Comparison of ENCODE assay signal across 7 cellular contexts in the genomic region with DNA sequence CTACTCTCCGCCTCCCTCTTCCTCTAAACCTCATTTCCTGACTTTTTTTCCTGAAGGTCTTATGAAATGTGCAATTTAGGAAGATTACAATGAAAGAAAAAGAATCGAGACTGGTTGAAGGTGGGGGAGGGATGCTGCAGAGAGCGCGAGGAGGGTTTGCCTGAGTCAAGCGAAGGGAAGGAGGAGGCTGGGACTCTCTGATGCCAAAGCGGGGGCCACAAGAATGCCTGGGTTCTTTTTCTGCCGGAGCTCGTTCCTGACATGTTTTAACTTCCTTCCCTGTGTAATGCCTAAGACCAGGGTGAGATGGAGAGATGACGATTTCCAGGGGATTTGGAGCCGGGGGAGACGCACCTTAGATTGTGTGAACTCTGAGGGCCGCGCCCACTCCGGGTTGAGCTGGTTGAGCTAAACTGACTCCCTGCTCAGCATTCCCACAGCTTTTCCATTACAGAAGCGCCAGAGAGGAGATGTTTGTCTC.
A peak's percentile ranks its signal among the peaks of the same experiment; 100 is the strongest.
DNase-seq lines count a peak whose midpoint lies in the region; ATAC-seq and TF ChIP-seq lines count a peak whose summit lies in the region.

No MANE protein-coding gene starts in this region.

- peak overlapping the region; percentile 81 for H3K4me2 ChIP-seq in fibroblast of lung (ENCODE audit: extremely low read depth, insufficient read depth, low read length)

- peaks cover 14% of the 10 kb centered on the region for H3K4me1 Mint-ChIP-seq in type B pancreatic cell (ENCODE audit: unreplicated experiment)

- H3K4me3 Mint-ChIP-seq in type B pancreatic cell = peak overlapping the region; percentile 80

- H3K27me3 Mint-ChIP-seq in type B pancreatic cell = peaks cover 8% of the 10 kb centered on the region

- no peak for ATAC-seq in GM19395 (IDR thresholded peaks at IDR 0.05; ENCODE audit: unreplicated experiment)

- H4K20me1 ChIP-seq in fibroblast of lung (ENCODE audit: control insufficient read depth, extremely low read depth, insufficient read depth, low read length) = no peaks in the 10 kb centered on the region

- H3K27me3 ChIP-seq in NT2/D1 (ENCODE audit: insufficient read depth, insufficient read length) = peaks cover 33% of the 10 kb centered on the region
- H3K27me3 ChIP-seq in fibroblast of lung (ENCODE audit: control insufficient read depth, insufficient read depth, low read length) = no peaks in the 10 kb centered on the region
- no peaks in the 10 kb centered on the region for H3K27me3 ChIP-seq in muscle layer of duodenum (ENCODE audit: low read depth, low read length)

- H3K9ac ChIP-seq in NT2/D1 (ENCODE audit: insufficient read length, low read depth) (peak overlapping the region; percentile 28), fibroblast of lung (ENCODE audit: insufficient read depth, low read length) (no peak overlapping the region)

- peaks cover 8% of the 10 kb centered on the region for H3K9me3 Mint-ChIP-seq in type B pancreatic cell

- H3K4me3 ChIP-seq in NT2/D1 (ENCODE audit: insufficient read length, low read depth) (peak overlapping the region; percentile 50), fibroblast of lung (replicated peaks in 1 of 4; ENCODE audit: control extremely low read depth in 1 of 4, insufficient read depth in 1 of 4, low read depth in 3 of 4, low read length in 4 of 4) (peak overlapping the region in 2 of 4 experiments; percentile 60 to 64), muscle layer of duodenum (ENCODE audit: low read depth in 1 of 2, low read length in 2 of 2) (peak overlapping the region; percentile 47 to 66)

- H3K27ac ChIP-seq in fibroblast of lung (ENCODE audit: insufficient read depth, low read length) (no peak overlapping the region), muscle layer of duodenum (ENCODE audit: low read length) (peak overlapping the region; percentile 88)

- DNase-seq in NT2/D1 (ENCODE audit: low read depth, low spot score) (no peak), fibroblast of lung (ENCODE audit: low read depth in 2 of 2) (peak; percentile 60 to 67), type B pancreatic cell (ENCODE audit: extremely low spot score, unreplicated experiment) (no peak), NCI-H187 (lab: John Stamatoyannopoulos, UW) (no peak), A172 (ENCODE audit: low spot score) (no peak)

- no peaks in the 10 kb centered on the region for H3K4me1 ChIP-seq in NT2/D1 (ENCODE audit: insufficient read depth, insufficient read length)
- H3K4me1 ChIP-seq in fibroblast of lung (ENCODE audit: control insufficient read depth, extremely low read depth, insufficient read depth, low read length) = peaks cover 3% of the 10 kb centered on the region
- peaks cover 0 to under 1% of the 10 kb centered on the region in 2 donors for H3K4me1 ChIP-seq in muscle layer of duodenum (ENCODE audit: control insufficient read depth in 1 of 2, insufficient read depth in 2 of 2, low read length in 2 of 2)

- no peaks in the 10 kb centered on the region for H3K79me2 ChIP-seq in fibroblast of lung (ENCODE audit: control insufficient read depth, insufficient read depth, low read length)

- no peaks in the 10 kb centered on the region for H3K36me3 ChIP-seq in NT2/D1 (ENCODE audit: insufficient read depth, insufficient read length, low read length)
- H3K36me3 ChIP-seq in fibroblast of lung (ENCODE audit: control insufficient read depth, insufficient read depth, low read length) = no peaks in the 10 kb centered on the region
- peaks cover 0 to 3% of the 10 kb centered on the region in 2 donors for H3K36me3 ChIP-seq in muscle layer of duodenum (ENCODE audit: control insufficient read depth in 1 of 2, insufficient read depth in 2 of 2, low read length in 2 of 2)

- TF ChIP-seq CTCF in fibroblast of lung (conservative IDR thresholded peaks at IDR 0.05 in 1 of 2, IDR thresholded peaks at IDR 0.05 in 1 of 2; ENCODE audit: low read depth in 1 of 2, low read length in 2 of 2) (no peak), type B pancreatic cell (conservative IDR thresholded peaks at IDR 0.05) (no peak)

- no peaks in the 10 kb centered on the region for H3K9me3 ChIP-seq in NT2/D1 (ENCODE audit: insufficient read depth, low read length)
- H3K9me3 ChIP-seq in fibroblast of lung (ENCODE audit: control insufficient read depth, insufficient read depth, low read depth, low read length) = no peaks in the 10 kb centered on the region
- H3K9me3 ChIP-seq in muscle layer of duodenum (ENCODE audit: control insufficient read depth in 1 of 2, low read length in 2 of 2) = no peaks in the 10 kb centered on the region

- H3K27ac Mint-ChIP-seq in type B pancreatic cell = peak overlapping the region; percentile 87

- peak overlapping the region; percentile 65 for H2AFZ ChIP-seq in fibroblast of lung (ENCODE audit: low read length)

- peaks cover 9% of the 10 kb centered on the region for H3K36me3 Mint-ChIP-seq in type B pancreatic cell

Comparison
In these comparisons a context has a peak if more than half of its experiments do, and no peak if none do; other contexts are left out.
1. DNase-seq: peak in fibroblast of lung (2 of 2); none in NT2/D1 (single experiment), type B pancreatic cell (single experiment), NCI-H187 (0 of 2) and A172 (single experiment).